In the genomic region with DNA sequence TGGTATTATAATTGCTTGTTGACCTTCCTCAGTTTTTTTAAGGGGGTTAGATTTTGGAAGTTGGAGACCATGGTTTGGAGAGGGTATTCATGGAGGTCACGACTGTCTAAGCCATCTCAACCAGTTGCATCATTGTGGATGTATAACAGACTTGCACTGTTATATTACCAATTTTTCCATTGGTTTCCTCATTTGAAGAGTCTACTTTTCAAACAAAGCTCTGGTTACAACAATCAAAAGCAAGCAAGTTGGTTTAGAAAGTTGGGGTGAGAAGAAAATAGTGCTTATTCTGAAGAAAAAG, we compare ENCODE assay signal across 16 cellular contexts.
DNase-seq lines count a peak whose midpoint lies in the region; ATAC-seq, FAIRE-seq and TF ChIP-seq lines count a peak whose summit lies in the region.
"Had no signal": no experiment of that assay in that cellular context is flagged by ENCODE, and none has a peak within 500 bp of the region (broad histone marks: within the 10 kb centered on the region; RNA-seq: fewer than 3 reads in every experiment).

No MANE protein-coding gene starts in this region.

- H3K36me3 ChIP-seq in KMS-11 (ENCODE audit: insufficient read depth) (no peaks in the 10 kb centered on the region), K562 (ENCODE audit: control insufficient read depth, insufficient read depth, low read length) (0 out of 3 replicates have a peak, but pooled peaks cover 2% of the 10 kb centered on the region)
- H3K36me3 ChIP-seq: upper lobe of left lung had no signal

- no peak for DNase-seq in CD4-positive, alpha-beta T cell
- DNase-seq in K562 (ENCODE audit: extremely low read depth in 1 of 4, low spot score in 3 of 4) = no peak
- DNase-seq in neural crest cell (ENCODE audit: low read depth, low spot score) = no peak
- no peak for DNase-seq in DMS153 treated with DMSO at 0.1 percent for 48 hours (lab: John Stamatoyannopoulos, UW; ENCODE audit: unreplicated experiment)
- no peak for DNase-seq in activated CD4-positive, alpha-beta T cell treated with anti-CD3 and anti-CD28 coated beads, Interleukin-2, amount 50 U/mL, for 1 hour
- no peak for DNase-seq in foreskin melanocyte
- no peak for DNase-seq in omental fat pad (ENCODE audit: low spot score)

- H3K4me2 ChIP-seq in KMS-11 (peak overlapping the region; percentile 79), K562 (ENCODE audit: insufficient read depth, low read length) (no peak overlapping the region)
- H3K4me2 ChIP-seq: GM23338 had no signal

- H3K4me3 Mint-ChIP-seq in CD4-positive, alpha-beta T cell = no peak overlapping the region
- H3K4me3 Mint-ChIP-seq in neural crest cell = no peak overlapping the region
- H3K4me3 Mint-ChIP-seq: activated naive CD4-positive, alpha-beta T cell treated with anti-CD3 and anti-CD28 coated beads, Interleukin-2, amount 50 U/mL, for 24 hours; activated T-helper 17 cell treated with anti-CD3 and anti-CD28 coated beads, Interleukin-2, amount 50 U/mL, for 72 hours; GM23338 had no signal

- intact Hi-C loops in CD4-positive, alpha-beta T cell (cut with DNase I, micrococcal nuclease) = loop anchor here in 1 of 2 experiments (10.0 kb wide), 1 partner anchor 1390 kb away; no protein-coding TSS in a partner anchor
- intact Hi-C loops in K562 (cut with micrococcal nuclease) = loop anchor here (1.0 to 2.0 kb wide), 2 partner anchors 50 to 122 kb away; no protein-coding TSS in a partner anchor

- no peak overlapping the region for H3K27ac ChIP-seq in CD4-positive, alpha-beta T cell (ENCODE audit: low read depth, low read length)
- H3K27ac ChIP-seq in KMS-11 (peak overlapping the region; percentile 98), K562 (ENCODE audit: extremely low read depth, low read depth, low read length) (no peak overlapping the region)
- H3K27ac ChIP-seq: upper lobe of left lung had no signal

- no peak for TF ChIP-seq POLR2A in K562 (conservative IDR thresholded peaks at IDR 0.05)

- CTCF ChIA-PET in CD4-positive, alpha-beta T cell (lab: Charles Lee) = no interaction called here
- CTCF ChIA-PET in K562 (lab: Yijun Ruan, JAX; ENCODE audit: low intra/inter-chr PET ratio) = interaction anchor here (0.6 to 2.7 kb wide), 2 partner anchors 51 to 668 kb away, joined by 4 to 23 read pairs; no protein-coding TSS in a partner anchor

- peak; percentile 45 for TF ChIP-seq CTCF in CD4-positive, alpha-beta T cell (IDR thresholded peaks at IDR 0.05)
- peak; percentile 18; the same call in 1 of the 2 replicates for TF ChIP-seq CTCF in KMS-11 (conservative IDR thresholded peaks at IDR 0.05; ENCODE audit: low read depth, low read length)
- TF ChIP-seq CTCF in K562 (IDR thresholded peaks at IDR 0.05 in 2 of 3, conservative IDR thresholded peaks at IDR 0.05 in 1 of 3; ENCODE audit: insufficient read depth in 2 of 3, low read depth in 1 of 3, low read length in 3 of 3) = peak in 1 of 3 experiments; percentile 12; a peak in 1 of 6 replicates
- peak; percentile 0 for TF ChIP-seq CTCF in neural crest cell (conservative IDR thresholded peaks at IDR 0.05)
- no peak for TF ChIP-seq CTCF in omental fat pad (IDR thresholded peaks at IDR 0.05)

- peak overlapping the region; percentile 80 for H3K9ac ChIP-seq in KMS-11
- no peak overlapping the region for H3K9ac ChIP-seq in K562 (ENCODE audit: insufficient read depth in 1 of 2, low read depth in 2 of 2, low read length in 2 of 2)

- peaks cover 10% of the 10 kb centered on the region for H3K36me3 Mint-ChIP-seq in CD4-positive, alpha-beta T cell (ENCODE audit: low read depth)
- H3K36me3 Mint-ChIP-seq in neural crest cell (ENCODE audit: low read depth) = peaks cover 2% of the 10 kb centered on the region

- no peak for FAIRE-seq in K562 (lab: Jason Lieb, UNC)
- FAIRE-seq: bronchial epithelial cell, colon, frontal cortex had no signal

- no peak for TF ChIP-seq RAD21 in K562 (CRISPR knock-in tag; conservative IDR thresholded peaks at IDR 0.05 in 1 of 2, IDR thresholded peaks at IDR 0.05 in 1 of 2)

- H3K4me1 Mint-ChIP-seq in CD4-positive, alpha-beta T cell (ENCODE audit: low read depth) = no peaks in the 10 kb centered on the region
- H3K4me1 Mint-ChIP-seq in neural crest cell = no peaks in the 10 kb centered on the region
- H3K4me1 Mint-ChIP-seq: activated T-helper 17 cell treated with anti-CD3 and anti-CD28 coated beads, Interleukin-2, amount 50 U/mL, for 72 hours had no signal

- no peaks in the 10 kb centered on the region for H4K20me1 ChIP-seq in KMS-11 (ENCODE audit: insufficient read depth)
- no peaks in the 10 kb centered on the region for H4K20me1 ChIP-seq in K562 (replicated peaks; ENCODE audit: control insufficient read depth, insufficient read depth, low read length)
- H4K20me1 ChIP-seq: BLaER1 treated with 17β-estradiol and CSF1 and Interleukin-3, amounts not matched to agents 10 nM and 100 nM had no signal

- TF ChIP-seq EP300 in K562 (IDR thresholded peaks at IDR 0.05; ENCODE audit: low read length) = no peak

- no peaks in the 10 kb centered on the region for H3K27me3 Mint-ChIP-seq in CD4-positive, alpha-beta T cell
- no peaks in the 10 kb centered on the region for H3K27me3 Mint-ChIP-seq in neural crest cell (ENCODE audit: low read depth)
- H3K27me3 Mint-ChIP-seq: activated naive CD4-positive, alpha-beta T cell treated with anti-CD3 and anti-CD28 coated beads, Interleukin-2, amount 50 U/mL, for 24 hours; activated T-helper 17 cell treated with anti-CD3 and anti-CD28 coated beads, Interleukin-2, amount 50 U/mL, for 72 hours had no signal

- H3K9me3 ChIP-seq in CD4-positive, alpha-beta T cell (ENCODE audit: control insufficient read depth, low read length) = no peaks in the 10 kb centered on the region
- no peaks in the 10 kb centered on the region for H3K9me3 ChIP-seq in K562 (replicated peaks; ENCODE audit: control insufficient read depth, insufficient read depth, low read depth, low read length)
- H3K9me3 ChIP-seq: BLaER1 treated with 17β-estradiol and CSF1 and Interleukin-3, amounts not matched to agents 10 nM and 100 nM; upper lobe of left lung had no signal

- H3K4me1 ChIP-seq in KMS-11 (ENCODE audit: low read depth, poor library complexity, severe bottlenecking) (peaks cover 45% of the 10 kb centered on the region), K562 (replicated peaks in 1 of 2; ENCODE audit: control insufficient read depth in 2 of 2, insufficient read depth in 2 of 2, low read length in 2 of 2) (no peaks in the 10 kb centered on the region; a peak in 1 of 5 replicates)

- WGBS in K562 (ENCODE audit: insufficient coverage, low coverage, missing lambda C conversion rate) = 100% methylated on average over 1 of the region's 1 CpG

- peak overlapping the region; percentile 41 for H2AFZ ChIP-seq in KMS-11 (ENCODE audit: low read depth)
- no peak overlapping the region for H2AFZ ChIP-seq in K562 (ENCODE audit: low read depth, low read length)
- H2AFZ ChIP-seq: GM23338 had no signal

- H3K79me2 ChIP-seq in KMS-11 (ENCODE audit: insufficient read depth, low read depth) = no peaks in the 10 kb centered on the region
- no peaks in the 10 kb centered on the region for H3K79me2 ChIP-seq in K562 (ENCODE audit: control insufficient read depth, insufficient read depth, low read length)

- ATAC-seq in CD4-positive, alpha-beta T cell (ENCODE audit: poor library complexity) = no peak
- ATAC-seq in K562 = peak; percentile 31; the same call in 1 of the 3 replicates
- ATAC-seq in omental fat pad (ENCODE audit: low FRiP score) = no peak

- no peaks in the 10 kb centered on the region for H3K9me3 Mint-ChIP-seq in CD4-positive, alpha-beta T cell
- H3K9me3 Mint-ChIP-seq in neural crest cell = no peaks in the 10 kb centered on the region
- H3K9me3 Mint-ChIP-seq: activated naive CD4-positive, alpha-beta T cell treated with anti-CD3 and anti-CD28 coated beads, Interleukin-2, amount 50 U/mL, for 24 hours; activated T-helper 17 cell treated with anti-CD3 and anti-CD28 coated beads, Interleukin-2, amount 50 U/mL, for 72 hours; GM23338 had no signal

- BruUV-seq in K562 (replicated peaks; lab: Mats Ljungman, UMichigan) = no TSS peak

- no peaks in the 10 kb centered on the region for H3K9me1 ChIP-seq in K562 (ENCODE audit: control insufficient read depth, insufficient read depth, low read length)

- H3K4me3 ChIP-seq in KMS-11 (IDR thresholded peaks at IDR 0.05; ENCODE audit: insufficient read depth, low read depth, low read length) (no peak overlapping the region), K562 (no peak overlapping the region)
- H3K4me3 ChIP-seq: BLaER1 treated with 17β-estradiol and CSF1 and Interleukin-3, amounts not matched to agents 10 nM and 100 nM; GM23338; upper lobe of left lung had no signal

- H3K27ac Mint-ChIP-seq in CD4-positive, alpha-beta T cell = no peak overlapping the region
- H3K27ac Mint-ChIP-seq in neural crest cell (ENCODE audit: unreplicated experiment) = no peak overlapping the region
- H3K27ac Mint-ChIP-seq: activated naive CD4-positive, alpha-beta T cell treated with anti-CD3 and anti-CD28 coated beads, Interleukin-2, amount 50 U/mL, for 24 hours; GM23338 had no signal

- POLR2A ChIA-PET in CD4-positive, alpha-beta T cell (lab: Charles Lee) = no interaction called here
- POLR2A ChIA-PET in K562 (lab: Yijun Ruan, JAX) = interaction anchor here (1.3 kb wide), 1 partner anchor 11 kb away, joined by 3 read pairs; no protein-coding TSS in a partner anchor

- no peaks in the 10 kb centered on the region for H3K27me3 ChIP-seq in CD4-positive, alpha-beta T cell (ENCODE audit: control insufficient read depth, insufficient read depth, low read length)
- H3K27me3 ChIP-seq in KMS-11 (ENCODE audit: insufficient read depth, low read depth) (no peaks in the 10 kb centered on the region), K562 (ENCODE audit: control insufficient read depth in 2 of 2, insufficient read depth in 2 of 2, low read length in 2 of 2) (no peaks in the 10 kb centered on the region)
- H3K27me3 ChIP-seq: BLaER1 treated with 17β-estradiol and CSF1 and Interleukin-3, amounts not matched to agents 10 nM and 100 nM; upper lobe of left lung had no signal

- in situ Hi-C loops in K562 (cut with MboI) = loop anchor here (5.0 to 25.0 kb wide), 2 partner anchors 62 to 663 kb away; no protein-coding TSS in a partner anchor

TF ChIP-seq in K562, 482 proteins besides CTCF, POLR2A, EP300 and RAD21 (continues in another document):
- no peak for TF ChIP-seq ZBTB33 (CRISPR knock-in tag; IDR thresholded peaks at IDR 0.05)

Comparison
In these comparisons a context has a peak if more than half of its experiments do, and no peak if none do; other contexts are left out.
1. CTCF ChIP-seq: peak in CD4-positive, alpha-beta T cell (single experiment), KMS-11 (single experiment) and neural crest cell (single experiment); none in omental fat pad (0 of 3).